ENCODE assay signal across 8 cellular contexts in genomic region chr17:4709794-4710692, GRCh38. TPM values are rescaled to one million over a fixed set of nuclear protein-coding genes. Genes with fewer than 3 reads are reported as not detected.
DNase-seq lines count a peak whose midpoint lies in the region; ATAC-seq and TF ChIP-seq lines count a peak whose summit lies in the region.

TSS of gene ARRB2 (plus strand) at chr17:4710632. CDS start at chr17:4710722, 90 bp downstream.

- H3K4me1 Mint-ChIP-seq in activated T-cell treated with anti-CD3 and anti-CD28 coated beads, Interleukin-2, amount 50 U/mL, for 4 hours (ENCODE audit: low read depth), result peaks cover 44% of the 10 kb centered on the region

- H3K27me3 ChIP-seq in muscle layer of duodenum (ENCODE audit: low read depth, low read length), result no peaks in the 10 kb centered on the region

- DNase-seq in DMS79 (lab: John Stamatoyannopoulos, UW) (peak; percentile 98), KG1 (lab: John Stamatoyannopoulos, UW) (peak; percentile 57)
- DNase-seq in activated T-cell treated with anti-CD3 and anti-CD28 coated beads, Interleukin-2, amount 50 U/mL, for 4 hours, result peak; percentile 98
- DNase-seq in stimulated activated CD8-positive, alpha-beta memory T cell treated with anti-CD3 and anti-CD28 coated beads, Interleukin-7, amount 100 ng/mL, for 4 hours (ENCODE audit: low read depth in 2 of 2), result peak; percentile 97 to 100

- peaks cover 11 to 16% of the 10 kb centered on the region in 2 donors for H3K4me1 ChIP-seq in muscle layer of duodenum (ENCODE audit: control insufficient read depth in 1 of 2, insufficient read depth in 2 of 2, low read length in 2 of 2)

- peak; percentile 51 for ATAC-seq in GM21717 (IDR thresholded peaks at IDR 0.05; ENCODE audit: unreplicated experiment)
- peak; percentile 87 to 90 for ATAC-seq in activated T-cell treated with anti-CD3 and anti-CD28 coated beads, Interleukin-2, amount 50 U/mL, for 4 hours
- ATAC-seq in esophagus mucosa, result peak; percentile 93

- H3K36me3 ChIP-seq in muscle layer of duodenum (ENCODE audit: control insufficient read depth in 1 of 2, insufficient read depth in 2 of 2, low read length in 2 of 2), result no peaks in the 10 kb centered on the region

- no peaks in the 10 kb centered on the region for H3K9me3 Mint-ChIP-seq in activated T-cell treated with anti-CD3 and anti-CD28 coated beads, Interleukin-2, amount 50 U/mL, for 4 hours

- H3K9me3 ChIP-seq in muscle layer of duodenum (ENCODE audit: control insufficient read depth in 1 of 2, low read length in 2 of 2), result no peaks in the 10 kb centered on the region

- peak within 1 kb of the TSS; percentile 73 for H3K27ac ChIP-seq in muscle layer of duodenum (ENCODE audit: low read length)

- H3K27me3 Mint-ChIP-seq in activated T-cell treated with anti-CD3 and anti-CD28 coated beads, Interleukin-2, amount 50 U/mL, for 4 hours (ENCODE audit: low read depth), result no peaks in the 10 kb centered on the region

- peak within 1 kb of the TSS; percentile 53 to 82 for H3K4me3 ChIP-seq in muscle layer of duodenum (ENCODE audit: low read depth in 1 of 2, low read length in 2 of 2)

- H3K36me3 Mint-ChIP-seq in activated T-cell treated with anti-CD3 and anti-CD28 coated beads, Interleukin-2, amount 50 U/mL, for 4 hours (ENCODE audit: insufficient read depth), result peaks cover 2% of the 10 kb centered on the region

- peak within 1 kb of the TSS; percentile 94 for H3K4me3 Mint-ChIP-seq in activated T-cell treated with anti-CD3 and anti-CD28 coated beads, Interleukin-2, amount 50 U/mL, for 4 hours

TF ChIP-seq in PFSK-1, 5 proteins besides CTCF, POLR2A, EP300 and RAD21:
- TF ChIP-seq REST (IDR thresholded peaks at IDR 0.05; ENCODE audit: insufficient read depth in 1 of 2, low read depth in 2 of 2, low read length in 2 of 2), result 0 out of 4 replicates have a peak, but pooled peaks of 1 of the 2 experiments have one; percentile 5
- TF ChIP-seq SIN3A (IDR thresholded peaks at IDR 0.05; ENCODE audit: borderline replicate concordance, insufficient read depth, low read length), result peak; percentile 44; the same call in 1 of the 2 replicates
- 0 out of 2 replicates have a peak, but pooled peaks have one; percentile 21 for TF ChIP-seq TAF1 (IDR thresholded peaks at IDR 0.05; ENCODE audit: borderline replicate concordance, insufficient read depth, low read length)
- TF ChIP-seq FOXP2 (optimal IDR thresholded peaks at IDR 0.05; ENCODE audit: borderline replicate concordance, extremely low read depth, extremely low read length, insufficient read depth), result peak; percentile 69
- TF ChIP-seq POLR2AphosphoS5 (IDR thresholded peaks at IDR 0.05; ENCODE audit: low read depth, low read length), result peak; percentile 57; the same call in 1 of the 2 replicates

RNA-seq across cellular contexts. Expression of gene ARRB2, which starts in this region (rescaled TPM):
- polyA plus RNA-seq in PFSK-1 (2012; ENCODE audit: insufficient read length, low read depth), result 152 TPM
- 10 to 100 TPM; 89.7 to 99.4 (median 94.7) TPM for total RNA-seq in activated T-cell treated with anti-CD3 and anti-CD28 coated beads, Interleukin-2, amount 50 U/mL, for 4 hours
- 13.7 TPM for total RNA-seq in esophagus mucosa

Comparison
In these comparisons a context has a peak if more than half of its experiments do, and no peak if none do; other contexts are left out.
1. Peak in every context shown above with its lines: DNase-seq, ATAC-seq, H3K4me3 ChIP-seq and H3K27ac ChIP-seq.